9 cellular contexts compared by ENCODE assay signal in genomic region chr20:34311118-34312023, GRCh38. TPM values are rescaled to one million over a fixed set of nuclear protein-coding genes. Genes with fewer than 3 reads are reported as not detected.
DNase-seq lines count a peak whose midpoint lies in the region; ATAC-seq and TF ChIP-seq lines count a peak whose summit lies in the region.
"Had no signal": no experiment of that assay in that cellular context is flagged by ENCODE, and none has a peak within 500 bp of the region (broad histone marks: within the 10 kb centered on the region; RNA-seq: fewer than 3 reads in every experiment).

No MANE protein-coding gene starts in this region.

- H3K4me1 ChIP-seq in esophagus squamous epithelium (peaks cover 16 to 43% (median 18%) of the 10 kb centered on the region in 3 donors), neural progenitor cell (peaks cover 10% of the 10 kb centered on the region)

- peaks cover 0 to 14% (median 0%) of the 10 kb centered on the region in 4 donors for H3K27me3 ChIP-seq in esophagus squamous epithelium
- peaks cover 16% of the 10 kb centered on the region for H3K27me3 ChIP-seq in neural progenitor cell

- no peaks in the 10 kb centered on the region for H3K79me2 ChIP-seq in neural progenitor cell (ENCODE audit: low read depth)

- H3K9ac ChIP-seq in neural progenitor cell: no peak overlapping the region

- H4K20me1 ChIP-seq in neural progenitor cell (ENCODE audit: low read depth): peaks cover 3% of the 10 kb centered on the region

- TF ChIP-seq CTCF in esophagus squamous epithelium (IDR thresholded peaks at IDR 0.05): no peak
- TF ChIP-seq CTCF in neural progenitor cell (IDR thresholded peaks at IDR 0.05): peak; percentile 30

- intact Hi-C loops in esophagus squamous epithelium (cut with DNase I): loop anchor here (10.0 kb wide), 1 partner anchor 173 kb away; no protein-coding TSS in a partner anchor
- intact Hi-C loops in activated naive CD4-positive, alpha-beta T cell treated with anti-CD3 and anti-CD28 coated beads for 36 hours (cut with micrococcal nuclease): loop anchor here (1.0 to 5.0 kb wide), 7 partner anchors 121 to 458 kb away; partner anchors contain the start of gene DYNLRB1

- no peaks in the 10 kb centered on the region for H3K36me3 Mint-ChIP-seq in neural progenitor cell
- H3K36me3 Mint-ChIP-seq in activated naive CD4-positive, alpha-beta T cell treated with anti-CD3 and anti-CD28 coated beads for 36 hours (ENCODE audit: low read depth): no peaks in the 10 kb centered on the region

- peak overlapping the region; percentile 91 for H2AFZ ChIP-seq in neural progenitor cell (replicated peaks)

- H3K9me3 ChIP-seq in esophagus squamous epithelium (no peaks in the 10 kb centered on the region), neural progenitor cell (ENCODE audit: low read depth) (no peaks in the 10 kb centered on the region)

- no peaks in the 10 kb centered on the region for H3K36me3 ChIP-seq in esophagus squamous epithelium
- H3K36me3 ChIP-seq in neural progenitor cell: no peaks in the 10 kb centered on the region

- no peak overlapping the region for H3K27ac ChIP-seq in esophagus squamous epithelium
- H3K27ac ChIP-seq in neural progenitor cell: no peak overlapping the region

- peak overlapping the region; percentile 60 for H3K4me3 Mint-ChIP-seq in neural progenitor cell
- H3K4me3 Mint-ChIP-seq in activated naive CD4-positive, alpha-beta T cell treated with anti-CD3 and anti-CD28 coated beads for 36 hours: no peak overlapping the region

- H3K4me2 ChIP-seq in neural progenitor cell: peak overlapping the region; percentile 80

- DNase-seq in COLO668 (lab: John Stamatoyannopoulos, UW; ENCODE audit: unreplicated experiment) (peak; percentile 83), NCI-H146 treated with DMSO at 0.1 percent for 48 hours (lab: John Stamatoyannopoulos, UW; ENCODE audit: unreplicated experiment) (peak; percentile 80), esophagus squamous epithelium (lab: John Stamatoyannopoulos, UW) (no peak), neural progenitor cell (ENCODE audit: low spot score) (peak; percentile 83), SIG-M5 treated with dmso at 0.1 percent for 504 hours (lab: John Stamatoyannopoulos, UW; ENCODE audit: unreplicated experiment) (no peak)
- no peak for DNase-seq in activated naive CD4-positive, alpha-beta T cell treated with anti-CD3 and anti-CD28 coated beads for 36 hours
- DNase-seq: KG1 had no signal

- peaks cover 15% of the 10 kb centered on the region for H3K27me3 Mint-ChIP-seq in neural progenitor cell (ENCODE audit: insufficient read depth, low read depth)
- H3K27me3 Mint-ChIP-seq in activated naive CD4-positive, alpha-beta T cell treated with anti-CD3 and anti-CD28 coated beads for 36 hours (ENCODE audit: low read depth): peaks cover 14% of the 10 kb centered on the region

- TF ChIP-seq POLR2A in esophagus squamous epithelium (IDR thresholded peaks at IDR 0.05): no peak

- CTCF ChIA-PET in activated naive CD4-positive, alpha-beta T cell treated with anti-CD3 and anti-CD28 coated beads for 36 hours (lab: Charles Lee): interaction anchor here (0.6 to 5.2 kb wide), 29 partner anchors 9 to 457 kb away, joined by 3 to 82 read pairs (median 10); partner anchors contain the start of genes AHCY, DYNLRB1, PIGU and TP53INP2

- WGBS in esophagus squamous epithelium, 2 donors: 9 to 17% methylated on average over 18 to 22 of the region's 45 CpGs

- H3F3A ChIP-seq in neural progenitor cell (ENCODE audit: low read depth): peaks cover 22% of the 10 kb centered on the region

- no peak overlapping the region for H3K27ac Mint-ChIP-seq in neural progenitor cell
- no peak overlapping the region for H3K27ac Mint-ChIP-seq in activated naive CD4-positive, alpha-beta T cell treated with anti-CD3 and anti-CD28 coated beads for 36 hours

- ATAC-seq in esophagus mucosa: no peak
- no peak for ATAC-seq in HG03378 (IDR thresholded peaks at IDR 0.05; ENCODE audit: unreplicated experiment)

- H3K4me1 Mint-ChIP-seq in neural progenitor cell: peaks cover 17% of the 10 kb centered on the region
- peaks cover 11% of the 10 kb centered on the region for H3K4me1 Mint-ChIP-seq in activated naive CD4-positive, alpha-beta T cell treated with anti-CD3 and anti-CD28 coated beads for 36 hours (ENCODE audit: low read depth)

- H3K9me3 Mint-ChIP-seq in neural progenitor cell: no peaks in the 10 kb centered on the region
- H3K9me3 Mint-ChIP-seq in activated naive CD4-positive, alpha-beta T cell treated with anti-CD3 and anti-CD28 coated beads for 36 hours: no peaks in the 10 kb centered on the region

- H3K4me3 ChIP-seq in esophagus squamous epithelium (peak overlapping the region in 3 of 4 donors; percentile 4 to 54 (median 27)), neural progenitor cell (peak overlapping the region; percentile 49)

RNA-seq across cellular contexts. Expression of gene AHCY, which starts 8.2 kb away (rescaled TPM):
- total RNA-seq in esophagus squamous epithelium: 100 to 1,000 TPM in 3 of 4 donors, 10 to 100 TPM in 1; 99.0 to 146 (median 137) TPM
- 184 and 269 TPM in 2 replicates for total RNA-seq in neural progenitor cell (ENCODE audit: low replicate concordance)
- 138 TPM for total RNA-seq in esophagus mucosa
- total RNA-seq in activated naive CD4-positive, alpha-beta T cell treated with anti-CD3 and anti-CD28 coated beads for 36 hours: 100 to 1,000 TPM; 258 to 261 TPM

RNA-seq across cellular contexts. Expression of gene ITCH, which starts 51.7 kb away (rescaled TPM):
- 10 to 100 TPM; 45.9 to 67.9 (median 54.5) TPM for total RNA-seq in esophagus squamous epithelium
- total RNA-seq in neural progenitor cell (ENCODE audit: low replicate concordance): 47.4 and 55.2 TPM in 2 replicates
- 57.5 TPM for total RNA-seq in esophagus mucosa
- 10 to 100 TPM; 35.3 to 40.0 TPM for total RNA-seq in activated naive CD4-positive, alpha-beta T cell treated with anti-CD3 and anti-CD28 coated beads for 36 hours

Comparison
In these comparisons a context has a peak if more than half of its experiments do, and no peak if none do; other contexts are left out.
1. DNase-seq: peak in COLO668 (single experiment), NCI-H146 treated with DMSO at 0.1 percent for 48 hours (single experiment) and neural progenitor cell (single experiment); none in esophagus squamous epithelium (single experiment), SIG-M5 treated with dmso at 0.1 percent for 504 hours (single experiment) and activated naive CD4-positive, alpha-beta T cell treated with anti-CD3 and anti-CD28 coated beads for 36 hours (single experiment).